Comparison of ENCODE assay signal across 22 cellular contexts in the genomic region with DNA sequence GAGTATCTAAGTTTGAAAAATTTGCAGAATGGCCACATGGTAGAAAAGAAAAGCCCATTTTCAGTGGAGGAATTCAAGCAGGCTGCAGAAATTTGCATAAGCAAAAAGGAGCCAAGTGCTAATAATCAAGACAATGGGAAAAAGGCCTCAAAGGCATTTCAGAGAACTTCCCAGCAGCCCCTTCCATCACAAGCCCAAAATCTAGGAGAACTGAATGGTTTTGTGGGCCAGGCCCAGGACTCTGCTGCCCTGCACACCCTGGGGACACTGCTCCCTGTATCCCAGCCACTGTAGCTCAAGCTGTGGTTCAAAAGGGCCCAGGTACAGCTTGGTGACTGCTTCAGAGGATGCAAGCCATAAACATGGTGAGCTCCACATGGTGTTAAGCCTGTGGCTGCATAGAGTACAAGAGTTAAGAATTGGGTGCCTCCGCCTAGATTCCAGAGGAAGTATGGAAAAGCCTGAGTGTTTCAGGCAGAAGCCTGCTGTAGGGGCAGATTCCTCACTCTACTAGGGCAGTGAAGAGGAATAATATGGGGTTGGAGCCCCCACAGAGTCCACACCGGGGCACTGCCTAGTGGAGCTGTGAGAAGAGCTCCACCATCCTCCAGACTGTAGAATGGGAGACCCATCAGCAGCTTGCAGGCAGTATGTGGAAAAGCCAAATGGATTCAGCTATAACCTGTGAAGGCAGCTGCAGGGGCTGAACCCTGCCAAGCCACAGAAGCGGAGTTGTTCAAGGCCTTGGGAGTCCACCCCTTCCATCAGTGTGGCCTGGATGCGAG.
"Had no signal": no experiment of that assay in that cellular context is flagged by ENCODE, and none has a peak within 500 bp of the region (broad histone marks: within the 10 kb centered on the region; RNA-seq: fewer than 3 reads in every experiment).

No MANE protein-coding gene starts in this region.

- H3K4me1 ChIP-seq: esophagus squamous epithelium, lower lobe of right lung, testis had no signal

- H3K36me3 Mint-ChIP-seq: activated naive CD4-positive, alpha-beta T cell treated with anti-CD3 and anti-CD28 coated beads, Interleukin-2, amount 50 U/mL, for 72 hours; natural killer cell; T-cell had no signal

- H3K9me3 ChIP-seq: lower lobe of right lung, testis had no signal

- H3K4me1 Mint-ChIP-seq: central memory CD8-positive, alpha-beta T cell; natural killer cell; T-cell had no signal

- DNase-seq: activated CD4-positive, alpha-beta T cell treated with anti-CD3 and anti-CD28 coated beads for 4 hours; activated CD4-positive, alpha-beta T cell treated with anti-CD3 and anti-CD28 coated beads, Interleukin-2, amount 50 U/mL, for 4 hours; activated naive CD4-positive, alpha-beta T cell; activated T-cell treated with anti-CD3 and anti-CD28 coated beads for 4 hours; activated T-cell treated with anti-CD3 and anti-CD28 coated beads, Interleukin-2, amount 50 U/mL, for 72 hours; effector CD8-positive, alpha-beta T cell; esophagus squamous epithelium; foreskin melanocyte; kidney glomerular epithelial cell; lower lobe of right lung; mesenchymal stem cell; natural killer cell; right cardiac atrium; stimulated activated CD4-positive, alpha-beta T cell treated with anti-CD3 and anti-CD28 coated beads, Interleukin-4, amount 100 ng/mL, for 1 hour; stimulated activated naive CD8-positive, alpha-beta T cell treated with anti-CD3 and anti-CD28 coated beads, Interleukin-15, Interleukin-2, amounts not matched to agents 100 U/mL and 50 U/mL, for 24 hours; T-cell; testis; trophoblast cell had no signal

- H3K27ac ChIP-seq: epithelial cell of prostate, esophagus squamous epithelium, lower lobe of right lung, testis had no signal

- H3K27me3 ChIP-seq: esophagus squamous epithelium, testis had no signal

- H3K36me3 ChIP-seq: esophagus squamous epithelium, lower lobe of right lung had no signal

- H3K4me3 ChIP-seq: esophagus squamous epithelium, lower lobe of right lung, testis had no signal

- H3K27ac Mint-ChIP-seq: activated naive CD4-positive, alpha-beta T cell treated with anti-CD3 and anti-CD28 coated beads, Interleukin-2, amount 50 U/mL, for 72 hours; activated T-cell treated with anti-CD3 and anti-CD28 coated beads, Interleukin-2, amount 50 U/mL, for 72 hours; natural killer cell; T-cell; T-helper 2 cell treated with Interferon-gamma antibody and Interleukin-4, amounts not matched to agents 5 μg/mL and 100 μg/mL, for 36 hours had no signal

- H3K4me3 Mint-ChIP-seq: activated T-cell treated with anti-CD3 and anti-CD28 coated beads, Interleukin-2, amount 50 U/mL, for 72 hours; central memory CD8-positive, alpha-beta T cell; natural killer cell; T-cell; T-helper 2 cell treated with Interferon-gamma antibody and Interleukin-4, amounts not matched to agents 5 μg/mL and 100 μg/mL, for 36 hours had no signal

- H3K27me3 Mint-ChIP-seq: central memory CD8-positive, alpha-beta T cell; T-cell had no signal
